Comparison of ENCODE assay signal across 19 cellular contexts in the genomic region with DNA sequence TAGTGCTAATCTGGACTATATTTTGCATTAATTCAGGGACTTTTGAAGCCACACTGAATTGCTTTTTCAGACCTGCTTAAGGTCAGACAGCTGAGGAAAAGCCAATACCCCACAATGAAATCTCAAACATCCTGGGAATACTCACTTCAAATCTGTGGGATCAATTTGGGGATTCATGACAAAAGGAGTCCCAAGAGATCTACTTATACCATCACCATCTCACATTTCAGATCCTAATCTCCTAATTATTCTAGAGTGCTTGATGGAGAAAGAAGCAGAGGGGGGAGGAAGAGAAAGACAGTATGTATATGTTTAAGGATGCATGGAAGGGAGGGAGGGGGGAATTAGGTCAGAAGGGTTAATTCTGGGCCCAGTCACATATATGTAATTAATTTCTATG.
"Had no signal": no experiment of that assay in that cellular context is flagged by ENCODE, and none has a peak within 500 bp of the region (broad histone marks: within the 10 kb centered on the region; RNA-seq: fewer than 3 reads in every experiment).

No MANE protein-coding gene starts in this region.

- H3K36me3 Mint-ChIP-seq: activated CD4-positive, alpha-beta memory T cell treated with anti-CD3 and anti-CD28 coated beads for 36 hours; activated naive CD8-positive, alpha-beta T cell; naive thymus-derived CD4-positive, alpha-beta T cell had no signal

- H3K27ac ChIP-seq: cardiac muscle cell, esophagus squamous epithelium, ovary, psoas muscle, skin epidermis, transverse colon, uterus had no signal

- H3K4me1 Mint-ChIP-seq: activated B cell treated with CpG ODN at 0.5 μM for 24 hours; naive thymus-derived CD4-positive, alpha-beta T cell had no signal

- H3K27ac Mint-ChIP-seq: activated B cell treated with CpG ODN at 0.5 μM for 24 hours; activated CD4-positive, alpha-beta memory T cell treated with anti-CD3 and anti-CD28 coated beads for 36 hours; activated naive CD8-positive, alpha-beta T cell; dendritic cell treated with granulocyte-macrophage colony-stimulating factor and Interleukin-4, amounts not matched to agents 40 ng/mL and 50 ng/mL, for 4 days; naive thymus-derived CD4-positive, alpha-beta T cell; stimulated activated naive CD8-positive, alpha-beta T cell treated with anti-CD3 and anti-CD28 coated beads, Interleukin-15, Interleukin-2, amounts not matched to agents 100 ng/mL and 50 ng/mL, for 24 hours had no signal

- H3K4me3 ChIP-seq: cardiac muscle cell, esophagus squamous epithelium, ovary, psoas muscle, skin epidermis, transverse colon, uterus had no signal

- DNase-seq: activated B cell treated with CpG ODN at 0.5 μM for 24 hours; activated CD4-positive, alpha-beta memory T cell treated with anti-CD3 and anti-CD28 coated beads for 36 hours; activated CD4-positive, alpha-beta T cell treated with anti-CD3 and anti-CD28 coated beads for 4 hours; activated T-cell treated with anti-CD3 and anti-CD28 coated beads for 4 hours; amniotic stem cell; effector CD8-positive, alpha-beta T cell; esophagus squamous epithelium; mesenchymal stem cell; naive thymus-derived CD4-positive, alpha-beta T cell; ovary; psoas muscle; right cardiac atrium; transverse colon; uterus had no signal

- H3K4me3 Mint-ChIP-seq: activated B cell treated with CpG ODN at 0.5 μM for 24 hours; activated CD4-positive, alpha-beta memory T cell treated with anti-CD3 and anti-CD28 coated beads for 36 hours; activated naive CD8-positive, alpha-beta T cell; dendritic cell treated with granulocyte-macrophage colony-stimulating factor and Interleukin-4, amounts not matched to agents 40 ng/mL and 50 ng/mL, for 4 days; naive thymus-derived CD4-positive, alpha-beta T cell; stimulated activated naive CD8-positive, alpha-beta T cell treated with anti-CD3 and anti-CD28 coated beads, Interleukin-15, Interleukin-2, amounts not matched to agents 100 ng/mL and 50 ng/mL, for 24 hours had no signal

- H3K36me3 ChIP-seq: cardiac muscle cell, esophagus squamous epithelium, ovary, transverse colon, uterus had no signal

- H3K9me3 ChIP-seq: esophagus squamous epithelium, ovary, psoas muscle, transverse colon, uterus had no signal

- H3K9me3 Mint-ChIP-seq: activated CD4-positive, alpha-beta memory T cell treated with anti-CD3 and anti-CD28 coated beads for 36 hours; dendritic cell treated with granulocyte-macrophage colony-stimulating factor and Interleukin-4, amounts not matched to agents 40 ng/mL and 50 ng/mL, for 4 days; stimulated activated naive CD8-positive, alpha-beta T cell treated with anti-CD3 and anti-CD28 coated beads, Interleukin-15, Interleukin-2, amounts not matched to agents 100 ng/mL and 50 ng/mL, for 24 hours had no signal

- H3K4me1 ChIP-seq: esophagus squamous epithelium, transverse colon, uterus had no signal

- H3K27me3 ChIP-seq: cardiac muscle cell, esophagus squamous epithelium, ovary, transverse colon, uterus had no signal

- H3K27me3 Mint-ChIP-seq: activated B cell treated with CpG ODN at 0.5 μM for 24 hours; activated CD4-positive, alpha-beta memory T cell treated with anti-CD3 and anti-CD28 coated beads for 36 hours; activated naive CD8-positive, alpha-beta T cell; dendritic cell treated with granulocyte-macrophage colony-stimulating factor and Interleukin-4, amounts not matched to agents 40 ng/mL and 50 ng/mL, for 4 days; naive thymus-derived CD4-positive, alpha-beta T cell; stimulated activated naive CD8-positive, alpha-beta T cell treated with anti-CD3 and anti-CD28 coated beads, Interleukin-15, Interleukin-2, amounts not matched to agents 100 ng/mL and 50 ng/mL, for 24 hours had no signal

- ATAC-seq: naive thymus-derived CD4-positive, alpha-beta T cell; psoas muscle; right cardiac atrium had no signal
